8 cellular contexts compared by ENCODE assay signal in genomic region chr14:21068521-21069387, GRCh38. TPM values are rescaled to one million over a fixed set of nuclear protein-coding genes. Genes with fewer than 3 reads are reported as not detected.
DNase-seq lines count a peak whose midpoint lies in the region; ATAC-seq and TF ChIP-seq lines count a peak whose summit lies in the region.

No MANE protein-coding gene starts in this region.

- peak; percentile 78 for TF ChIP-seq CTCF in left ventricle myocardium inferior (IDR thresholded peaks at IDR 0.05; ENCODE audit: borderline replicate concordance)
- peak; percentile 69 for TF ChIP-seq CTCF in osteocyte (IDR thresholded peaks at IDR 0.05)

- peak overlapping the region; percentile 96 for H3K27ac Mint-ChIP-seq in osteocyte (ENCODE audit: unreplicated experiment)

- H3K27me3 ChIP-seq in left ventricle myocardium inferior (ENCODE audit: low read depth): no peaks in the 10 kb centered on the region

- H3K36me3 Mint-ChIP-seq in osteocyte (ENCODE audit: unreplicated experiment): peaks cover 7% of the 10 kb centered on the region

- peaks cover 39% of the 10 kb centered on the region for H3K4me1 Mint-ChIP-seq in osteocyte (ENCODE audit: unreplicated experiment)

- peaks cover 11% of the 10 kb centered on the region for H3K36me3 ChIP-seq in left ventricle myocardium inferior

- peak overlapping the region; percentile 95 for H3K27ac ChIP-seq in left ventricle myocardium inferior (replicated peaks)

- H3K4me3 ChIP-seq in left ventricle myocardium inferior: peak overlapping the region; percentile 88

- H3K9me3 Mint-ChIP-seq in osteocyte (ENCODE audit: unreplicated experiment): no peaks in the 10 kb centered on the region

- H3K9me3 ChIP-seq in left ventricle myocardium inferior (replicated peaks): no peaks in the 10 kb centered on the region

- intact Hi-C loops in left ventricle myocardium inferior (cut with micrococcal nuclease): loop anchor here (5.0 kb wide), 1 partner anchor 34 kb away; the partner anchor contains the start of gene TMEM253

- H3K4me3 Mint-ChIP-seq in osteocyte (ENCODE audit: unreplicated experiment): peak overlapping the region; percentile 88

- no peaks in the 10 kb centered on the region for H3K27me3 Mint-ChIP-seq in osteocyte (ENCODE audit: unreplicated experiment)

- DNase-seq in DMS114 treated with DMSO at 0.1 percent for 48 hours (lab: John Stamatoyannopoulos, UW; ENCODE audit: unreplicated experiment) (peak; percentile 45), LHCN-M2 (ENCODE audit: low read depth) (peak; percentile 38), RKO (ENCODE audit: low spot score) (peak; percentile 58), amygdala (lab: John Stamatoyannopoulos, UW) (peak in 38 of 56 donors; percentile 9 to 71 (median 42)), left ventricle myocardium inferior (peak; percentile 47), osteocyte (ENCODE audit: extremely low spot score, unreplicated experiment) (no peak)

- peaks cover 47% of the 10 kb centered on the region for H3K4me1 ChIP-seq in left ventricle myocardium inferior

- ATAC-seq in GM19463 (IDR thresholded peaks at IDR 0.05; ENCODE audit: unreplicated experiment) (no peak), HG02840 (IDR thresholded peaks at IDR 0.05; ENCODE audit: low FRiP score, unreplicated experiment) (no peak)

RNA-seq across cellular contexts. Expression of gene ARHGEF40, which starts 1.4 kb away (rescaled TPM):
- 42.0 and 43.9 TPM in 2 replicates for total RNA-seq in LHCN-M2 (2014; rRNA removed)
- polyA plus RNA-seq in LHCN-M2 (2012): 21.4 TPM
- 21.3 TPM for total RNA-seq in left ventricle myocardium inferior
- total RNA-seq in osteocyte: 126 and 139 TPM in 2 replicates

RNA-seq across cellular contexts. Expression of gene RNASE8, which starts 11.1 kb away (rescaled TPM):
- total RNA-seq in LHCN-M2 (2014; rRNA removed) (not detected in 2 replicates), left ventricle myocardium inferior (not detected), osteocyte (not detected in 2 replicates)
- not detected for polyA plus RNA-seq in LHCN-M2 (2012)

RNA-seq across cellular contexts. Expression of gene RNASE7, which starts 26.6 kb away (rescaled TPM):
- not detected in 2 replicates for total RNA-seq in LHCN-M2 (2014; rRNA removed)
- not detected for polyA plus RNA-seq in LHCN-M2 (2012)
- not detected for total RNA-seq in left ventricle myocardium inferior
- not detected in 2 replicates for total RNA-seq in osteocyte

RNA-seq across cellular contexts. Expression of gene ZNF219, which starts 29.7 kb away (rescaled TPM):
- total RNA-seq in LHCN-M2 (2014; rRNA removed): 18.3 and 19.1 TPM in 2 replicates
- polyA plus RNA-seq in LHCN-M2 (2012): 12.2 TPM
- 44.9 TPM for total RNA-seq in left ventricle myocardium inferior
- 20.5 and 25.2 TPM in 2 replicates for total RNA-seq in osteocyte

RNA-seq across cellular contexts. Expression of gene TMEM253, which starts 32.1 kb away (rescaled TPM):
- total RNA-seq in LHCN-M2 (2014; rRNA removed): 0.13 TPM in 1 of 2 replicates, not detected in the other
- 0.28 TPM for polyA plus RNA-seq in LHCN-M2 (2012)
- 0.19 TPM for total RNA-seq in left ventricle myocardium inferior
- total RNA-seq in osteocyte: 1.2 TPM in 2 replicates
